ENCODE assay signal across 16 cellular contexts in the genomic region with DNA sequence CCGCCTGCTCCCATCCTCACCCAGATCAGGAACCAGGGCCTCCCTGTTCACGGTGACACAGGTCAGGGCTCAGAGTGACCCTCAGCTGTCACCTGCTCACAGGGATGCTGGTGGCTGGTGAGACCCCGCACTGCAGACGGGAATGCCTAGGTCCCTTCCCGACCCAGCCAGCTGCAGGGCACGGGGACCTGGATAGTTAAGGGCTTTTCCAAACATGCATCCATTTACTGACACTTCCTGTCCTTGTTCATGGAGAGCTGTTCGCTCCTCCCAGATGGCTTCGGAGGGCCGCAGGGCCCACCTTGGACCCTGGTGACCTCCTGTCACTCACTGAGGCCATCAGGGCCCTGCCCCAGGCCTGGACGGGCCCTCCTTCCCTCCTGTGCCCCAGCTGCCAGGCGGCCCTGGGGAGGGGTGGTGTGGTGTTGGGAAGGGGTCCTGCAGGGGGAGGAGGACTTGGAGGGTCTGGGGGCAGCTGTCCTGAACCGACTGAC. TPM values are rescaled to one million over a fixed set of nuclear protein-coding genes. Genes with fewer than 3 reads are reported as not detected.
DNase-seq lines count a peak whose midpoint lies in the region; ATAC-seq and TF ChIP-seq lines count a peak whose summit lies in the region.
"Had no signal": no experiment of that assay in that cellular context is flagged by ENCODE, and none has a peak within 500 bp of the region (broad histone marks: within the 10 kb centered on the region; RNA-seq: fewer than 3 reads in every experiment).

No MANE protein-coding gene starts in this region.

- TF ChIP-seq CTCF in glutamatergic neuron (IDR thresholded peaks at IDR 0.05; ENCODE audit: partially characterized antibody, unreplicated experiment) (no peak), colonic mucosa (IDR thresholded peaks at IDR 0.05) (no peak)

- H3K4me3 ChIP-seq in colonic mucosa: no peak overlapping the region

- no peaks in the 10 kb centered on the region for H3K27me3 ChIP-seq in colonic mucosa

- no peaks in the 10 kb centered on the region for H3K27me3 Mint-ChIP-seq in activated CD8-positive, alpha-beta memory T cell treated with anti-CD3 and anti-CD28 coated beads, Interleukin-2, amount 10 ng/mL, durations not matched to agents 7 days and 5 days
- peaks cover 27% of the 10 kb centered on the region for H3K27me3 Mint-ChIP-seq in glutamatergic neuron (ENCODE audit: unreplicated experiment)
- H3K27me3 Mint-ChIP-seq: activated naive CD8-positive, alpha-beta T cell treated with anti-CD3 and anti-CD28 coated beads, Interleukin-2, amount 10 ng/mL, durations not matched to agents 7 days and 5 days had no signal

- no peak overlapping the region for H3K9ac ChIP-seq in colonic mucosa (ENCODE audit: low read depth in 2 of 2, low read length in 2 of 2)

- H3K9me3 Mint-ChIP-seq in activated CD8-positive, alpha-beta memory T cell treated with anti-CD3 and anti-CD28 coated beads, Interleukin-2, amount 10 ng/mL, durations not matched to agents 7 days and 5 days (ENCODE audit: low read depth): no peaks in the 10 kb centered on the region
- H3K9me3 Mint-ChIP-seq in glutamatergic neuron (ENCODE audit: unreplicated experiment): peaks cover 29% of the 10 kb centered on the region
- H3K9me3 Mint-ChIP-seq: activated naive CD8-positive, alpha-beta T cell treated with anti-CD3 and anti-CD28 coated beads, Interleukin-2, amount 10 ng/mL, durations not matched to agents 7 days and 5 days; mesothelial cell of epicardium had no signal

- H3K4me1 ChIP-seq in colonic mucosa: no peaks in the 10 kb centered on the region
- H3K4me1 ChIP-seq: Caco-2 had no signal

- no peaks in the 10 kb centered on the region for H3K36me3 Mint-ChIP-seq in activated CD8-positive, alpha-beta memory T cell treated with anti-CD3 and anti-CD28 coated beads, Interleukin-2, amount 10 ng/mL, durations not matched to agents 7 days and 5 days
- peaks cover 10% of the 10 kb centered on the region for H3K36me3 Mint-ChIP-seq in glutamatergic neuron (ENCODE audit: unreplicated experiment)

- no peaks in the 10 kb centered on the region for H3K9me3 ChIP-seq in colonic mucosa
- H3K9me3 ChIP-seq: Caco-2 had no signal

- no peak for ATAC-seq in activated CD8-positive, alpha-beta memory T cell treated with anti-CD3 and anti-CD28 coated beads, Interleukin-2, amount 10 ng/mL, durations not matched to agents 7 days and 5 days
- ATAC-seq in GM21367 (IDR thresholded peaks at IDR 0.05; ENCODE audit: unreplicated experiment): no peak
- ATAC-seq in HG03457 (IDR thresholded peaks at IDR 0.05; ENCODE audit: unreplicated experiment): no peak

- peak; percentile 36 for DNase-seq in activated CD8-positive, alpha-beta memory T cell treated with anti-CD3 and anti-CD28 coated beads, Interleukin-2, amount 10 ng/mL, durations not matched to agents 7 days and 5 days
- no peak for DNase-seq in activated CD8-positive, alpha-beta memory T cell treated with anti-CD3 and anti-CD28 coated beads for 24 hours
- DNase-seq in Daoy (ENCODE audit: low read depth) (peak; percentile 0), glutamatergic neuron (peak; percentile 17), posterior vena cava (ENCODE audit: low spot score) (peak; percentile 56), colonic mucosa (no peak)
- DNase-seq: activated naive CD8-positive, alpha-beta T cell treated with anti-CD3 and anti-CD28 coated beads, Interleukin-2, amount 10 ng/mL, durations not matched to agents 7 days and 5 days; Karpas-422; NCI-H1417; NCI-H446 treated with DMSO at 0.1 percent for 48 hours; nucleus accumbens; stimulated activated CD4-positive, alpha-beta T cell treated with anti-CD3 and anti-CD28 coated beads, Interleukin-12 subunit alpha, Interleukin-12 subunit beta, amount 100 ng/mL, for 4 hours had no signal

- H3K27ac Mint-ChIP-seq in activated CD8-positive, alpha-beta memory T cell treated with anti-CD3 and anti-CD28 coated beads, Interleukin-2, amount 10 ng/mL, durations not matched to agents 7 days and 5 days: no peak overlapping the region
- no peak overlapping the region for H3K27ac Mint-ChIP-seq in glutamatergic neuron (ENCODE audit: unreplicated experiment)
- H3K27ac Mint-ChIP-seq: activated naive CD8-positive, alpha-beta T cell treated with anti-CD3 and anti-CD28 coated beads, Interleukin-2, amount 10 ng/mL, durations not matched to agents 7 days and 5 days; mesothelial cell of epicardium had no signal

- H3K4me3 Mint-ChIP-seq in activated CD8-positive, alpha-beta memory T cell treated with anti-CD3 and anti-CD28 coated beads, Interleukin-2, amount 10 ng/mL, durations not matched to agents 7 days and 5 days: no peak overlapping the region
- no peak overlapping the region for H3K4me3 Mint-ChIP-seq in glutamatergic neuron (ENCODE audit: unreplicated experiment)
- H3K4me3 Mint-ChIP-seq: activated naive CD8-positive, alpha-beta T cell treated with anti-CD3 and anti-CD28 coated beads, Interleukin-2, amount 10 ng/mL, durations not matched to agents 7 days and 5 days; mesothelial cell of epicardium had no signal

- H3K36me3 ChIP-seq in colonic mucosa: no peaks in the 10 kb centered on the region

- no peak overlapping the region for H3K27ac ChIP-seq in colonic mucosa

- intact Hi-C loops in posterior vena cava (cut with DNase I): no loop called here
- intact Hi-C loops in colonic mucosa (cut with DNase I): no loop called here

- CTCF ChIA-PET in activated CD8-positive, alpha-beta memory T cell treated with anti-CD3 and anti-CD28 coated beads, Interleukin-2, amount 10 ng/mL, durations not matched to agents 7 days and 5 days (lab: Charles Lee): no interaction called here

- no peaks in the 10 kb centered on the region for H3K4me1 Mint-ChIP-seq in activated CD8-positive, alpha-beta memory T cell treated with anti-CD3 and anti-CD28 coated beads, Interleukin-2, amount 10 ng/mL, durations not matched to agents 7 days and 5 days
- peaks cover 2% of the 10 kb centered on the region for H3K4me1 Mint-ChIP-seq in glutamatergic neuron (ENCODE audit: low read depth, unreplicated experiment)

RNA-seq across cellular contexts. Expression of a gene that starts 31.7 kb away (rescaled TPM):
- 1 to 10 TPM; 3.2 to 4.5 TPM for total RNA-seq in activated CD8-positive, alpha-beta memory T cell treated with anti-CD3 and anti-CD28 coated beads, Interleukin-2, amount 10 ng/mL, durations not matched to agents 7 days and 5 days
- total RNA-seq in Daoy (2014; rRNA removed; shearing (Covaris generic)): 9.7 and 20.1 TPM in 2 replicates
- total RNA-seq in glutamatergic neuron (ENCODE audit: unreplicated experiment): 155 TPM
- total RNA-seq in posterior vena cava: 10 to 100 TPM; 69.5 to 83.1 TPM
- total RNA-seq in colonic mucosa: 10 to 100 TPM; 19.0 to 23.1 TPM

Comparison
In these comparisons a context has a peak if more than half of its experiments do, and no peak if none do; other contexts are left out.
1. DNase-seq: peak in activated CD8-positive, alpha-beta memory T cell treated with anti-CD3 and anti-CD28 coated beads, Interleukin-2, amount 10 ng/mL, durations not matched to agents 7 days and 5 days (single experiment), Daoy (single experiment), glutamatergic neuron (single experiment) and posterior vena cava (single experiment); none in activated CD8-positive, alpha-beta memory T cell treated with anti-CD3 and anti-CD28 coated beads for 24 hours (single experiment) and colonic mucosa (single experiment).